ENCODE assay signal across 8 cellular contexts in the genomic region with DNA sequence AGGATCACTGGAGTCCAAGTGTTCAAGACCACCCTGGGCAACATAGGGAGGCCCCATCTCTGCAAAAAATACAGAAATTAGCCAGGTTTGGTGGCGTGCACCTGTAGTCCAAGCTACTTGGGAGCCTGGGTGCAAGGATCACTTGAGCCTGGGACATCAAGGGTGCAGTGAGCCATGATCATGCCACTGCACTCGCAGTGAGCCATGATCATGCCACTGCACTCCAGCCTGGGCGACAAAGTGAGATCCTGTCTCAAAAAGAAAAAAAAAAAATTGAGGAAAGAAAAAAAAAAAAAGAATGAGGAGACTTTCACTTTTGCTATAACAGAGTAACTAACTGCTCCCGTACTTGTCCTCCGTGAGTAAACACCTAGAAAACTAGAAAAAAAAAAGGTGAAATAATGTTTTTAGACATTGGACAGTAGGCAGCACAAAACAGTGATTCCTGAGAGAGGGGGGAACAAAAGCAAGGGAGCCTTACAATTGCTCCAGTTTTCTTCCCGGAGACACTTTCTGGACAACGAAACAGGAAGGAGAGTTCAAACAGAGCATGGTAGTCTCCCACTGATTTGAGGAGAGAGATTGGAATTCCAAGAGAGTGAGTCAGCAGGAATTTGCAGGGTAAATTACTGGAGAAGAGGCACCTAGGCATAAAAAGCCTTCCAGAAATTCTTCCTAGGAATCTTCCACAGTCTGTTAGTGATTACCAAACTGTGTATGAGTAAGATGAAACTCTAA. TPM values are rescaled to one million over a fixed set of nuclear protein-coding genes. Genes with fewer than 3 reads are reported as not detected.
A peak's percentile ranks its signal among the peaks of the same experiment; 100 is the strongest.
DNase-seq lines count a peak whose midpoint lies in the region; ATAC-seq, FAIRE-seq and TF ChIP-seq lines count a peak whose summit lies in the region.

No MANE protein-coding gene starts in this region.

- POLR2A ChIA-PET in activated CD4-positive, alpha-beta T cell treated with anti-CD3 and anti-CD28 coated beads, Interleukin-2, amount 10 ng/mL, durations not matched to agents 7 days and 5 days (lab: Charles Lee) = no interaction called here
- POLR2A ChIA-PET in WTC11 (lab: Charles Lee) = no interaction called here

- CTCF ChIA-PET in activated CD4-positive, alpha-beta T cell treated with anti-CD3 and anti-CD28 coated beads, Interleukin-2, amount 10 ng/mL, durations not matched to agents 7 days and 5 days (lab: Charles Lee) = no interaction called here
- CTCF ChIA-PET in WTC11 (lab: Charles Lee) = interaction anchor here (1.2 kb wide), 1 partner anchor 10 kb away, joined by 3 read pairs; no protein-coding TSS in a partner anchor

- peaks cover 11% of the 10 kb centered on the region for H3K4me1 Mint-ChIP-seq in activated CD4-positive, alpha-beta T cell treated with anti-CD3 and anti-CD28 coated beads, Interleukin-2, amount 10 ng/mL, durations not matched to agents 7 days and 5 days
- H3K4me1 Mint-ChIP-seq in WTC11 = peaks cover 26% of the 10 kb centered on the region

- no peaks in the 10 kb centered on the region for H3K36me3 Mint-ChIP-seq in activated CD4-positive, alpha-beta T cell treated with anti-CD3 and anti-CD28 coated beads, Interleukin-2, amount 10 ng/mL, durations not matched to agents 7 days and 5 days (ENCODE audit: low read depth)
- H3K36me3 Mint-ChIP-seq in WTC11 = peaks cover 24% of the 10 kb centered on the region

- DNase-seq in activated CD4-positive, alpha-beta T cell treated with anti-CD3 and anti-CD28 coated beads, Interleukin-2, amount 10 ng/mL, durations not matched to agents 7 days and 5 days = no peak
- no peak for DNase-seq in activated CD4-positive, alpha-beta T cell treated with anti-CD3 and anti-CD28 coated beads, Interleukin-2, amount 50 U/mL, for 48 hours
- no peak for DNase-seq in WTC11 (ENCODE audit: low spot score)
- DNase-seq in ovary = no peak
- no peak for DNase-seq in D341Med (ENCODE audit: low spot score)
- DNase-seq in occipital lobe (lab: John Stamatoyannopoulos, UW) = no peak
- DNase-seq in GM19239 (ENCODE audit: insufficient read length, low spot score) = no peak

- H3K4me3 ChIP-seq in gastroesophageal sphincter (peak overlapping the region; percentile 33 to 43), ovary (peak overlapping the region; percentile 32)

- TF ChIP-seq CTCF in WTC11 (IDR thresholded peaks at IDR 0.05) (no peak), gastroesophageal sphincter (IDR thresholded peaks at IDR 0.05) (no peak), ovary (IDR thresholded peaks at IDR 0.05) (no peak)

- 0 to 6% methylated on average over 4 to 6 of the region's 7 CpGs for WGBS in gastroesophageal sphincter (ENCODE audit: low coverage in 1 of 2), 2 donors
- 14% methylated on average over 7 of the region's 7 CpGs for WGBS in ovary, 3 donors

- peak overlapping the region; percentile 85 for H3K27ac Mint-ChIP-seq in activated CD4-positive, alpha-beta T cell treated with anti-CD3 and anti-CD28 coated beads, Interleukin-2, amount 10 ng/mL, durations not matched to agents 7 days and 5 days
- H3K27ac Mint-ChIP-seq in WTC11 = peak overlapping the region; percentile 98

- intact Hi-C loops in ovary (cut with DNase I) = no loop called here

- FAIRE-seq in GM19239 (lab: Jason Lieb, UNC) = no peak

- ATAC-seq in WTC11 (peak; percentile 88), gastroesophageal sphincter (peak; percentile 92)

- TF ChIP-seq EP300 in gastroesophageal sphincter (IDR thresholded peaks at IDR 0.05) (no peak), ovary (IDR thresholded peaks at IDR 0.05) (no peak)

- H3K27ac ChIP-seq in gastroesophageal sphincter (peak overlapping the region; percentile 79 to 86 (median 82)), ovary (peak overlapping the region in 1 of 2 donors; percentile 42)

- H3K9me3 ChIP-seq in gastroesophageal sphincter = peaks cover 0 to 4% (median 0%) of the 10 kb centered on the region in 3 donors
- no peaks in the 10 kb centered on the region for H3K9me3 ChIP-seq in ovary

- no peaks in the 10 kb centered on the region for H3K27me3 ChIP-seq in gastroesophageal sphincter
- H3K27me3 ChIP-seq in ovary = no peaks in the 10 kb centered on the region

- H3K27me3 Mint-ChIP-seq in activated CD4-positive, alpha-beta T cell treated with anti-CD3 and anti-CD28 coated beads, Interleukin-2, amount 10 ng/mL, durations not matched to agents 7 days and 5 days = peaks cover 8% of the 10 kb centered on the region
- H3K27me3 Mint-ChIP-seq in WTC11 (ENCODE audit: low read depth) = peaks cover 5% of the 10 kb centered on the region; the same call in 1 of the 2 replicates

- peaks cover 0 to 17% (median 0%) of the 10 kb centered on the region in 3 donors for H3K4me1 ChIP-seq in gastroesophageal sphincter
- H3K4me1 ChIP-seq in ovary (ENCODE audit: insufficient read depth) = peaks cover 4% of the 10 kb centered on the region

- H3K36me3 ChIP-seq in gastroesophageal sphincter (no peaks in the 10 kb centered on the region), ovary (no peaks in the 10 kb centered on the region)

- TF ChIP-seq POLR2A in gastroesophageal sphincter (IDR thresholded peaks at IDR 0.05) (no peak), ovary (IDR thresholded peaks at IDR 0.05) (no peak)

- peaks cover 10% of the 10 kb centered on the region for H3K9me3 Mint-ChIP-seq in activated CD4-positive, alpha-beta T cell treated with anti-CD3 and anti-CD28 coated beads, Interleukin-2, amount 10 ng/mL, durations not matched to agents 7 days and 5 days
- H3K9me3 Mint-ChIP-seq in WTC11 = peaks cover 21% of the 10 kb centered on the region

- peak overlapping the region; percentile 64 for H3K4me3 Mint-ChIP-seq in activated CD4-positive, alpha-beta T cell treated with anti-CD3 and anti-CD28 coated beads, Interleukin-2, amount 10 ng/mL, durations not matched to agents 7 days and 5 days
- H3K4me3 Mint-ChIP-seq in WTC11 = peak overlapping the region; percentile 52

TF ChIP-seq in WTC11, 78 proteins besides CTCF, POLR2A, EP300 and RAD21 (continues in another document):
- TF ChIP-seq TEAD1 (CRISPR knock-in tag; IDR thresholded peaks at IDR 0.05) (peak; percentile 66; the same call in 1 of the 2 replicates), OVOL2 (CRISPR knock-in tag; IDR thresholded peaks at IDR 0.05; ENCODE audit: borderline replicate concordance) (no peak), SMAD4 (CRISPR knock-in tag; IDR thresholded peaks at IDR 0.05) (no peak), NR2C2 (CRISPR knock-in tag; IDR thresholded peaks at IDR 0.05) (no peak), ETV6 (CRISPR knock-in tag; IDR thresholded peaks at IDR 0.05) (0 out of 2 replicates have a peak, but pooled peaks have one; percentile 62), NFE2L1 (CRISPR knock-in tag; IDR thresholded peaks at IDR 0.05) (peak; percentile 68; the same call in 1 of the 2 replicates)
- TF ChIP-seq, protein P1, sequence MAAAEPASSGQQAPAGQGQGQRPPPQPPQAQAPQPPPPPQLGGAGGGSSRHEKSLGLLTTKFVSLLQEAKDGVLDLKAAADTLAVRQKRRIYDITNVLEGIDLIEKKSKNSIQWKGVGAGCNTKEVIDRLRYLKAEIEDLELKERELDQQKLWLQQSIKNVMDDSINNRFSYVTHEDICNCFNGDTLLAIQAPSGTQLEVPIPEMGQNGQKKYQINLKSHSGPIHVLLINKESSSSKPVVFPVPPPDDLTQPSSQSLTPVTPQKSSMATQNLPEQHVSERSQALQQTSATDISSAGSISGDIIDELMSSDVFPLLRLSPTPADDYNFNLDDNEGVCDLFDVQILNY (CRISPR knock-in tag; IDR thresholded peaks at IDR 0.05) = no peak
- TF ChIP-seq, protein P2, sequence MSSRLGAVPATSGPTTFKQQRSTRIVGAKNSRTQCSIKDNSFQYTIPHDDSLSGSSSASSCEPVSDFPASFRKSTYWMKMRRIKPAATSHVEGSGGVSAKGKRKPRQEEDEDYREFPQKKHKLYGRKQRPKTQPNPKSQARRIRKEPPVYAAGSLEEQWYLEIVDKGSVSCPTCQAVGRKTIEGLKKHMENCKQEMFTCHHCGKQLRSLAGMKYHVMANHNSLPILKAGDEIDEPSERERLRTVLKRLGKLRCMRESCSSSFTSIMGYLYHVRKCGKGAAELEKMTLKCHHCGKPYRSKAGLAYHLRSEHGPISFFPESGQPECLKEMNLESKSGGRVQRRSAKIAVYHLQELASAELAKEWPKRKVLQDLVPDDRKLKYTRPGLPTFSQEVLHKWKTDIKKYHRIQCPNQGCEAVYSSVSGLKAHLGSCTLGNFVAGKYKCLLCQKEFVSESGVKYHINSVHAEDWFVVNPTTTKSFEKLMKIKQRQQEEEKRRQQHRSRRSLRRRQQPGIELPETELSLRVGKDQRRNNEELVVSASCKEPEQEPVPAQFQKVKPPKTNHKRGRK (CRISPR knock-in tag; IDR thresholded peaks at IDR 0.05; ENCODE audit: borderline replicate concordance) = no peak
- TF ChIP-seq, protein P3, sequence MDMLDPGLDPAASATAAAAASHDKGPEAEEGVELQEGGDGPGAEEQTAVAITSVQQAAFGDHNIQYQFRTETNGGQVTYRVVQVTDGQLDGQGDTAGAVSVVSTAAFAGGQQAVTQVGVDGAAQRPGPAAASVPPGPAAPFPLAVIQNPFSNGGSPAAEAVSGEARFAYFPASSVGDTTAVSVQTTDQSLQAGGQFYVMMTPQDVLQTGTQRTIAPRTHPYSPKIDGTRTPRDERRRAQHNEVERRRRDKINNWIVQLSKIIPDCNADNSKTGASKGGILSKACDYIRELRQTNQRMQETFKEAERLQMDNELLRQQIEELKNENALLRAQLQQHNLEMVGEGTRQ (CRISPR knock-in tag; IDR thresholded peaks at IDR 0.05) = no peak

RNA-seq across cellular contexts. Expression of a gene that starts 6.9 kb away (rescaled TPM):
- 10 to 100 TPM; 10.0 to 10.2 TPM for total RNA-seq in activated CD4-positive, alpha-beta T cell treated with anti-CD3 and anti-CD28 coated beads, Interleukin-2, amount 10 ng/mL, durations not matched to agents 7 days and 5 days
- total RNA-seq in WTC11 (2021) = 13.2 to 16.7 TPM (median 13.6 TPM) in 3 replicates
- total RNA-seq in gastroesophageal sphincter = 10 to 100 TPM; 12.3 to 15.8 (median 13.5) TPM
- 10 to 100 TPM; 10.2 to 13.7 (median 11.8) TPM for total RNA-seq in ovary
- polyA plus RNA-seq in ovary = 10 to 100 TPM in 1 of 2 donors, 1 to 10 TPM in 1; 7.4 to 12.4 TPM
- total RNA-seq in occipital lobe = 22.5 TPM

RNA-seq across cellular contexts. Expression of a gene that starts 13.6 kb away (rescaled TPM):
- 10 to 100 TPM; 35.8 to 36.3 TPM for total RNA-seq in activated CD4-positive, alpha-beta T cell treated with anti-CD3 and anti-CD28 coated beads, Interleukin-2, amount 10 ng/mL, durations not matched to agents 7 days and 5 days
- 31.4 to 39.6 TPM (median 38.8 TPM) in 3 replicates for total RNA-seq in WTC11 (2021)
- total RNA-seq in gastroesophageal sphincter = 10 to 100 TPM; 22.3 to 44.0 (median 25.4) TPM
- total RNA-seq in ovary = 10 to 100 TPM; 26.3 to 45.8 (median 38.0) TPM
- 10 to 100 TPM; 41.8 to 48.9 TPM for polyA plus RNA-seq in ovary
- total RNA-seq in occipital lobe = 46.0 TPM

RNA-seq across cellular contexts. Expression of a gene that starts 49.6 kb away (rescaled TPM):
- total RNA-seq in activated CD4-positive, alpha-beta T cell treated with anti-CD3 and anti-CD28 coated beads, Interleukin-2, amount 10 ng/mL, durations not matched to agents 7 days and 5 days = 10 to 100 TPM; 49.8 to 53.7 TPM
- total RNA-seq in WTC11 (2021) = 80.7 to 103 TPM (median 102 TPM) in 3 replicates
- total RNA-seq in gastroesophageal sphincter = 100 to 1,000 TPM; 119 to 144 (median 134) TPM
- total RNA-seq in ovary = 100 to 1,000 TPM in 3 of 7 donors, 10 to 100 TPM in 4; 87.5 to 138 (median 91.3) TPM
- polyA plus RNA-seq in ovary = 100 to 1,000 TPM in 1 of 2 donors, 10 to 100 TPM in 1; 93.2 to 104 TPM
- total RNA-seq in occipital lobe = 61.6 TPM
